Comparison of ENCODE assay signal across 1 cellular context in genomic region chr19:48325265-48325910, GRCh38.
A peak's percentile ranks its signal among the peaks of the same experiment; 100 is the strongest.
TF ChIP-seq lines count a peak whose summit lies in the region.

Gene EMP3, plus strand, starts transcription at chr19:48325552. Its CDS starts 1,293 bp downstream, at chr19:48326845.

TF ChIP-seq in K562, 482 proteins besides CTCF, POLR2A, EP300 and RAD21 (continued from another document and continues in another):
- TF ChIP-seq MBD1 (CRISPR knock-in tag; IDR thresholded peaks at IDR 0.05) (no peak), HES1 (IDR thresholded peaks at IDR 0.05; ENCODE audit: low read depth) (no peak), ETS2 (tag; IDR thresholded peaks at IDR 0.05; ENCODE audit: borderline replicate concordance, poor library complexity, severe bottlenecking) (no peak), TAF7 (tag; IDR thresholded peaks at IDR 0.05) (peak; percentile 45; the same call in 1 of the 2 replicates), TRIM24 (IDR thresholded peaks at IDR 0.05) (peak in 1 of 2 experiments; percentile 50; a peak in 2 of 4 replicates), ZNF699 (CRISPR knock-in tag; IDR thresholded peaks at IDR 0.05; ENCODE audit: insufficient replicate concordance) (no peak), GTF2E2 (tag; IDR thresholded peaks at IDR 0.05) (no peak), MTF1 (CRISPR knock-in tag; IDR thresholded peaks at IDR 0.05; ENCODE audit: borderline replicate concordance) (no peak), HDGF (IDR thresholded peaks at IDR 0.05) (peak; percentile 98), DACH1 (IDR thresholded peaks at IDR 0.05; ENCODE audit: partially characterized antibody) (no peak), TCFL5 (CRISPR knock-in tag; conservative IDR thresholded peaks at IDR 0.05) (no peak), TRIM25 (IDR thresholded peaks at IDR 0.05; ENCODE audit: borderline replicate concordance) (0 out of 2 replicates have a peak, but pooled peaks have one; percentile 71), ZNF41 (CRISPR knock-in tag; conservative IDR thresholded peaks at IDR 0.05) (no peak), JUN (IDR thresholded peaks at IDR 0.05; ENCODE audit: borderline replicate concordance, low read depth, low read length) (no peak), JUN (CRISPR knock-in tag; IDR thresholded peaks at IDR 0.05; ENCODE audit: borderline replicate concordance) (no peak), RFX5 (IDR thresholded peaks at IDR 0.05; ENCODE audit: low read depth, low read length) (no peak), KLF1 (tag; IDR thresholded peaks at IDR 0.05) (peak; percentile 39; the same call in 1 of the 2 replicates), TFAP4 (CRISPR knock-in tag; IDR thresholded peaks at IDR 0.05; ENCODE audit: borderline replicate concordance) (peak; percentile 82), E2F8 (IDR thresholded peaks at IDR 0.05; ENCODE audit: low read depth, partially characterized antibody) (peak; percentile 77), KAT2B (IDR thresholded peaks at IDR 0.05; ENCODE audit: low read depth, low read length) (no peak), SRSF3 (IDR thresholded peaks at IDR 0.05; ENCODE audit: insufficient read depth, low read length) (no peak), RREB1 (CRISPR knock-in tag; IDR thresholded peaks at IDR 0.05) (no peak), MIER1 (IDR thresholded peaks at IDR 0.05; ENCODE audit: low read depth) (peak; percentile 58; the same call in 1 of the 2 replicates), ZC3H4 (CRISPR knock-in tag; IDR thresholded peaks at IDR 0.05; ENCODE audit: borderline replicate concordance) (no peak), NR2C1 (IDR thresholded peaks at IDR 0.05) (peak; percentile 56; the same call in 1 of the 2 replicates), NR2C1 (tag; IDR thresholded peaks at IDR 0.05) (no peak), FOXK1 (CRISPR knock-in tag; IDR thresholded peaks at IDR 0.05; ENCODE audit: borderline replicate concordance) (no peak), TFE3 (CRISPR knock-in tag; IDR thresholded peaks at IDR 0.05) (no peak), HNRNPL (IDR thresholded peaks at IDR 0.05; ENCODE audit: low read depth, low read length) (no peak), SPI1 (IDR thresholded peaks at IDR 0.05; ENCODE audit: borderline replicate concordance, low read depth, low read length) (no peak; the same call in none of the 2 replicates), ZNF561 (CRISPR knock-in tag; conservative IDR thresholded peaks at IDR 0.05) (no peak), STAT5B (CRISPR knock-in tag; IDR thresholded peaks at IDR 0.05) (no peak), ZNF175 (CRISPR knock-in tag; IDR thresholded peaks at IDR 0.05; ENCODE audit: low read depth) (no peak), DDX20 (tag; IDR thresholded peaks at IDR 0.05; ENCODE audit: low read depth) (no peak), KLF16 (IDR thresholded peaks at IDR 0.05) (no peak), ZNF134 (CRISPR knock-in tag; conservative IDR thresholded peaks at IDR 0.05) (no peak), XRCC5 (IDR thresholded peaks at IDR 0.05; ENCODE audit: low read depth, low read length) (no peak), ZNF518B (CRISPR knock-in tag; IDR thresholded peaks at IDR 0.05) (no peak), IRF1 (CRISPR knock-in tag; IDR thresholded peaks at IDR 0.05; ENCODE audit: borderline replicate concordance) (no peak), CAMTA2 (CRISPR knock-in tag; conservative IDR thresholded peaks at IDR 0.05) (no peak)
